In the genomic region with DNA sequence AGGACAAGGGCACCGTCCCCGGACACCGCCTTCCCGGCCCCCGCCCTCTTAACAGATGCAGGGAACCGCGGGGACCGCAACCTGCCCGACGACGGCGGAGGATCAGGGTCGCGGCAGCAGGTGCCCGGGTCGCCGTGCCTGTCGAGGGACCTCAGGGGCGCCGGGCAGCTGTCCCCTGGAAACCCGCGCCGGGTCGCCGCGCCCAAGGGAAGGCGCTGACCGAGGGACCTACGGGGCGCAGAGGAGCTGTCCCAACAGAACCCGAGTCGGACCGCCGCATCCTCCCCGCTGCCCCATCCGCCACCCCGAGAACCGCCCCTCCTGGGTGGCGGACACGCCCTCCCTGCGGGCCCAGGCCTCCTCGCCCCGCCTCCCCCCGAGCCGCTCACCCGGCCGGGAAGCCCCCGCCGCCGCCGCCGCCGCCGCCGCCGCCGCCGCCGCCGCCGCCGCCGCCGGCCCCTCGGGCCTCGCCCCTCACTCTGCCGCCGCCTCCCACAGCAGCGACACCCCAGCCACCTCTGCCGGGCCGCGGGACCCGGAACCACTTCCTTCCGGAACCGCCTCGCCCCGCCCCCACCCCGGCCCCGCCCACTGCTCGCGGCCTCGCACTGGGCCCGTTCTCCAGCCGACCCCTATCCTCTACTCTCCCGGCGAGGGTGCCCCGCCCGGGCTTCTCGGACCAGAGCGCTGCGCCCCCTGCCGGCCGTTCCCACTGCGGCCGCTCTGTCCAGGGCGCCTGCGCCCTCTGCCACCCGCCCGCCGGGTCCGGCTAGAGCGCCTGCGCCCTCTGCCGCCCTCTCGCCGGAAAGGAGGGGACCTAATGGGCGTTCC, we compare ENCODE assay signal across 7 cellular contexts. TPM values are rescaled to one million over a fixed set of nuclear protein-coding genes. Genes with fewer than 3 reads are reported as not detected.
DNase-seq lines count a peak whose midpoint lies in the region; ATAC-seq lines count a peak whose summit lies in the region.

Gene BCLAF3 (minus strand): TSS at position 543 of the 831 bp plus-strand sequence. CDS start 20,797 bp downstream, outside the sequence.

- ATAC-seq in GM18498 (IDR thresholded peaks at IDR 0.05; ENCODE audit: unreplicated experiment) (peak; percentile 97), HG02870 (IDR thresholded peaks at IDR 0.05; ENCODE audit: unreplicated experiment) (peak; percentile 89), T-helper 17 cell (peak; percentile 84)

- H3K9me3 ChIP-seq in T-helper 17 cell (ENCODE audit: control insufficient read depth, low read length, poor library complexity, severe bottlenecking): no peaks in the 10 kb centered on the region

- H3K4me1 Mint-ChIP-seq in T-helper 17 cell: peaks cover 7% of the 10 kb centered on the region

- H3K27ac Mint-ChIP-seq in T-helper 17 cell: peak within 1 kb of the TSS; percentile 89

- peaks cover 3% of the 10 kb centered on the region for H3K36me3 Mint-ChIP-seq in T-helper 17 cell (ENCODE audit: low read depth)

- no peaks in the 10 kb centered on the region for H3K27me3 Mint-ChIP-seq in T-helper 17 cell

- H3K4me3 Mint-ChIP-seq in T-helper 17 cell: peak within 1 kb of the TSS; percentile 91

- DNase-seq in NCI-H146 treated with DMSO at 0.1 percent for 48 hours (lab: John Stamatoyannopoulos, UW; ENCODE audit: unreplicated experiment) (peak; percentile 68), T-helper 17 cell (peak; percentile 70 to 76 (median 75)), anterior cingulate cortex (lab: John Stamatoyannopoulos, UW) (peak; percentile 0 to 90 (median 78)), hepatic stellate cell (ENCODE audit: low spot score) (peak; percentile 87), retina (peak; percentile 91)

RNA-seq across cellular contexts. Expression of gene BCLAF3, which starts in this region (rescaled TPM):
- 10 to 100 TPM in 1 of 2 donors, 1 to 10 TPM in 1; 6.7 to 10.0 TPM for total RNA-seq in T-helper 17 cell

Comparison
In these comparisons a context has a peak if more than half of its experiments do, and no peak if none do; other contexts are left out.
1. Peak in every context shown above with its lines: DNase-seq and ATAC-seq.